Comparison of ENCODE assay signal across 9 cellular contexts in genomic region chr11:2992234-2992999, GRCh38. TPM values are rescaled to one million over a fixed set of nuclear protein-coding genes. Genes with fewer than 3 reads are reported as not detected.
DNase-seq lines count a peak whose midpoint lies in the region; ATAC-seq, FAIRE-seq and TF ChIP-seq lines count a peak whose summit lies in the region.
"Had no signal": no experiment of that assay in that cellular context is flagged by ENCODE, and none has a peak within 500 bp of the region (broad histone marks: within the 10 kb centered on the region; RNA-seq: fewer than 3 reads in every experiment).

TSS of gene NAP1L4 (minus strand) at chr11:2992329. CDS start at chr11:2979220, 13,109 bp downstream.

- H3K9me1 ChIP-seq in keratinocyte (ENCODE audit: control insufficient read depth, extremely low read depth, insufficient read depth, low read length): no peaks in the 10 kb centered on the region

- H3K9me3 ChIP-seq in keratinocyte (ENCODE audit: control insufficient read depth, low read depth, low read length): no peaks in the 10 kb centered on the region

- H4K20me1 ChIP-seq in keratinocyte (ENCODE audit: control insufficient read depth, extremely low read depth, insufficient read depth, low read length): peaks cover 12% of the 10 kb centered on the region

- H3K36me3 ChIP-seq in keratinocyte (ENCODE audit: control insufficient read depth in 2 of 2, extremely low read depth in 1 of 2, insufficient read depth in 2 of 2, low read length in 2 of 2): no peaks in the 10 kb centered on the region

- H3K9ac ChIP-seq in keratinocyte (ENCODE audit: control insufficient read depth, extremely low read depth, insufficient read depth, low read length): peak within 1 kb of the TSS; percentile 88

- peak within 1 kb of the TSS; percentile 87 for H3K27ac ChIP-seq in keratinocyte (ENCODE audit: control insufficient read depth, insufficient read depth, low read length)

- TF ChIP-seq CTCF in AG09319 (IDR thresholded peaks at IDR 0.05; ENCODE audit: low read depth, low read length): no peak
- TF ChIP-seq CTCF in keratinocyte (optimal IDR thresholded peaks at IDR 0.05 in 1 of 3, IDR thresholded peaks at IDR 0.05 in 1 of 3, conservative IDR thresholded peaks at IDR 0.05 in 1 of 3; ENCODE audit: extremely low read depth in 1 of 3, insufficient read depth in 2 of 3, low read length in 3 of 3): no peak

- peaks cover 44% of the 10 kb centered on the region for H3K79me2 ChIP-seq in keratinocyte (ENCODE audit: control insufficient read depth, insufficient read depth, low read length)

- H3K4me1 ChIP-seq in keratinocyte (ENCODE audit: control insufficient read depth, extremely low read depth, insufficient read depth, low read length): peaks cover 27% of the 10 kb centered on the region

- H3K4me2 ChIP-seq in keratinocyte (ENCODE audit: control insufficient read depth, extremely low read depth, insufficient read depth, low read depth, low read length): peak within 1 kb of the TSS; percentile 96

- dilution Hi-C loops in keratinocyte (cut with MboI; ENCODE audit: extremely low pct_ligation_motif_present, low sequenced_read_pairs): no loop called here

- H3K4me3 ChIP-seq in keratinocyte (ENCODE audit: control insufficient read depth in 2 of 3, extremely low read depth in 1 of 3, insufficient read depth in 2 of 3, low read depth in 1 of 3, low read length in 3 of 3): peak within 1 kb of the TSS; percentile 59 to 93 (median 86)

- DNase-seq in AG09319 (ENCODE audit: extremely low read depth, low read depth) (peak; percentile 86), NCI-H446 treated with DMSO at 0.1 percent for 48 hours (lab: John Stamatoyannopoulos, UW) (peak; percentile 92), cerebellar cortex (ENCODE audit: low spot score) (peak; percentile 95), keratinocyte (ENCODE audit: low read depth, low spot score) (peak; percentile 83)
- peak; percentile 90 to 93 for DNase-seq in stimulated activated CD4-positive, alpha-beta T cell treated with anti-CD3 and anti-CD28 coated beads, Interleukin-15, amount 100 ng/mL, for 1 hour (ENCODE audit: low read depth in 1 of 2, low spot score in 1 of 2)

- H3K27me3 ChIP-seq in keratinocyte (ENCODE audit: control insufficient read depth, extremely low read depth, insufficient read depth, low read length): no peaks in the 10 kb centered on the region

- ATAC-seq in GM19035 (IDR thresholded peaks at IDR 0.05; ENCODE audit: unreplicated experiment) (peak; percentile 84), HG03354 (IDR thresholded peaks at IDR 0.05; ENCODE audit: poor library complexity, severe bottlenecking, unreplicated experiment) (peak; percentile 85)
- ATAC-seq in activated CD4-positive, CD25-positive, alpha-beta regulatory T cell treated with anti-CD3 and anti-CD28 coated beads, Interleukin-2, amount 50 U/mL, for 24 hours: peak; percentile 77 to 81

- FAIRE-seq in keratinocyte (lab: Jason Lieb, UNC): peak; percentile 51
- FAIRE-seq: colon had no signal

- H2AFZ ChIP-seq in keratinocyte (ENCODE audit: control insufficient read depth, low read length): peak within 1 kb of the TSS; percentile 95

RNA-seq across cellular contexts. Expression of gene NAP1L4, which starts in this region (rescaled TPM):
- 92.2 to 136 TPM (median 108 TPM) in 3 replicates for polyA plus RNA-seq in keratinocyte
- polyA plus RNA-seq in keratinocyte (2011; ENCODE audit: low read depth): 384 TPM
- polyA plus RNA-seq in keratinocyte (2011; cell fraction: cytosol; rRNA removed): 104 and 177 TPM in 2 replicates
- polyA plus RNA-seq in keratinocyte (2011; cell fraction: nucleus; rRNA removed): 146 and 160 TPM in 2 replicates
- polyA plus RNA-seq in keratinocyte (2012; ENCODE audit: low replicate concordance): 80.7 and 121 TPM in 2 replicates
- 56.5 to 117 TPM (median 69.2 TPM) in 3 replicates for polyA minus RNA-seq in keratinocyte
- polyA minus RNA-seq in keratinocyte (2011; cell fraction: cytosol; rRNA and poly(A)+ RNA removed): 68.1 TPM
- 46.6 and 92.2 TPM in 2 replicates for polyA minus RNA-seq in keratinocyte (2011; cell fraction: nucleus; rRNA and poly(A)+ RNA removed)

Comparison
In these comparisons a context has a peak if more than half of its experiments do, and no peak if none do; other contexts are left out.
1. Peak in every context shown above with its lines: DNase-seq, ATAC-seq, H3K4me3 ChIP-seq and H3K27ac ChIP-seq.